ENCODE assay signal across 17 cellular contexts in genomic region chr14:30601579-30601916, GRCh38.
"Had no signal": no experiment of that assay in that cellular context is flagged by ENCODE, and none has a peak within 500 bp of the region (broad histone marks: within the 10 kb centered on the region; RNA-seq: fewer than 3 reads in every experiment).

No MANE protein-coding gene starts in this region.

- H3K27me3 Mint-ChIP-seq: activated naive CD8-positive, alpha-beta T cell treated with anti-CD3 and anti-CD28 coated beads, Interleukin-2, amount 10 ng/mL, durations not matched to agents 7 days and 5 days; memory B cell; natural killer cell treated with Interleukin-12 subunit alpha and Interleukin-12 subunit beta and Interleukin-15 and Interleukin-18, amount 100 ng/mL, for 72 hours; type B pancreatic cell had no signal

- H3K4me1 ChIP-seq: heart right ventricle, left lung, prostate gland, right lobe of liver had no signal

- H3K4me3 ChIP-seq: heart right ventricle, left lung, prostate gland, right lobe of liver had no signal

- H3K27me3 ChIP-seq: heart right ventricle, left lung, right lobe of liver had no signal

- H3K9me3 ChIP-seq: heart right ventricle, left lung, prostate gland, right lobe of liver had no signal

- H3K36me3 ChIP-seq: prostate gland had no signal

- H3K27ac ChIP-seq: heart right ventricle, left lung, prostate gland, right lobe of liver had no signal

- H3K4me3 Mint-ChIP-seq: activated naive CD8-positive, alpha-beta T cell treated with anti-CD3 and anti-CD28 coated beads, Interleukin-2, amount 10 ng/mL, durations not matched to agents 7 days and 5 days; memory B cell; natural killer cell treated with Interleukin-12 subunit alpha and Interleukin-12 subunit beta and Interleukin-15 and Interleukin-18, amount 100 ng/mL, for 72 hours; T-helper 1 cell treated with Interleukin-12 subunit alpha and Interleukin-12 subunit beta and Interleukin-4 antibody, amounts not matched to agents 30 μg/mL and 1 μg/mL, for 36 hours; type B pancreatic cell had no signal

- H3K27ac Mint-ChIP-seq: activated naive CD8-positive, alpha-beta T cell treated with anti-CD3 and anti-CD28 coated beads, Interleukin-2, amount 10 ng/mL, durations not matched to agents 7 days and 5 days; natural killer cell treated with Interleukin-12 subunit alpha and Interleukin-12 subunit beta and Interleukin-15 and Interleukin-18, amount 100 ng/mL, for 72 hours; T-helper 1 cell treated with Interleukin-12 subunit alpha and Interleukin-12 subunit beta and Interleukin-4 antibody, amounts not matched to agents 30 μg/mL and 1 μg/mL, for 36 hours; type B pancreatic cell had no signal

- H3K4me1 Mint-ChIP-seq: memory B cell had no signal

- ATAC-seq: heart right ventricle; left lung; natural killer cell treated with Interleukin-12 subunit alpha and Interleukin-12 subunit beta and Interleukin-15 and Interleukin-18, amount 100 ng/mL, for 72 hours; right lobe of liver had no signal

- DNase-seq: activated CD4-positive, alpha-beta T cell treated with anti-CD3 and anti-CD28 coated beads, Interleukin-2, amount 50 U/mL, for 1 hour; activated CD4-positive, CD25-positive, alpha-beta regulatory T cell; activated gamma-delta T cell; activated naive CD8-positive, alpha-beta T cell treated with anti-CD3 and anti-CD28 coated beads, Interleukin-2, amount 10 ng/mL, durations not matched to agents 7 days and 5 days; activated T-cell treated with anti-CD3 and anti-CD28 coated beads, Interleukin-2, amount 50 U/mL, for 1 hour; anterior cingulate cortex; foreskin melanocyte; heart right ventricle; left lung; right lobe of liver; stimulated activated CD4-positive, alpha-beta T cell treated with anti-CD3 and anti-CD28 coated beads, Interleukin-2, amount 100 ng/mL, for 24 hours; stimulated activated naive CD4-positive, alpha-beta T cell treated with Interleukin-2 at 50 U/mL for 16 hours had no signal

- H3K9me3 Mint-ChIP-seq: activated naive CD8-positive, alpha-beta T cell treated with anti-CD3 and anti-CD28 coated beads, Interleukin-2, amount 10 ng/mL, durations not matched to agents 7 days and 5 days; memory B cell; natural killer cell treated with Interleukin-12 subunit alpha and Interleukin-12 subunit beta and Interleukin-15 and Interleukin-18, amount 100 ng/mL, for 72 hours; T-helper 1 cell treated with Interleukin-12 subunit alpha and Interleukin-12 subunit beta and Interleukin-4 antibody, amounts not matched to agents 30 μg/mL and 1 μg/mL, for 36 hours; type B pancreatic cell had no signal
